In the genomic region with DNA sequence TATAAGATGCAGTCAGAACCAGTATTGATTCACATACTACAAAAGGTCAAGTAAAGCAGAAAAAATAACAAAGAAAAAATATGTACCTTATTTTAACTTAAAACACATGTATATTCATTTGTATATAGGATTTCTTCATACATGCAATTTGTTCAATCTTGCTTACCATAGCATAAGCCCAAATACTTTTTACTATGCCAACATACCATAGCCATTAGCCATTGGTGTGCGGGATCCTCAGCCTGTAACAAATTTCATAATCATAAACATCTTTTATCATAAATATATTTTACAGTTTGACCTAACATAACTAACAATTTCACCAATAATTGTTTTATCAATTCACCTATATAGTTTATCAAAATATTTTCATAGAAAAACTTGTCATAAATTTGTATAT, we compare ENCODE assay signal across 1 cellular context.
TF ChIP-seq lines count a peak whose summit lies in the region.

No MANE protein-coding gene starts in this region.

TF ChIP-seq in IMR-90, 13 proteins besides CTCF, POLR2A, EP300 and RAD21:
- no peak for TF ChIP-seq CEBPB (IDR thresholded peaks at IDR 0.05; ENCODE audit: low read depth, low read length)
- no peak for TF ChIP-seq RFX5 (IDR thresholded peaks at IDR 0.05; ENCODE audit: low read depth, low read length)
- TF ChIP-seq RCOR1 (IDR thresholded peaks at IDR 0.05; ENCODE audit: insufficient replicate concordance, low read length), result no peak
- no peak for TF ChIP-seq SMC3 (IDR thresholded peaks at IDR 0.05; ENCODE audit: low read depth, low read length)
- no peak for TF ChIP-seq FOS (IDR thresholded peaks at IDR 0.05; ENCODE audit: low read depth, low read length)
- TF ChIP-seq MAZ (IDR thresholded peaks at IDR 0.05; ENCODE audit: borderline replicate concordance, low read depth, low read length), result no peak
- no peak for TF ChIP-seq BHLHE40 (IDR thresholded peaks at IDR 0.05; ENCODE audit: low read depth, low read length)
- TF ChIP-seq, protein P1, sequence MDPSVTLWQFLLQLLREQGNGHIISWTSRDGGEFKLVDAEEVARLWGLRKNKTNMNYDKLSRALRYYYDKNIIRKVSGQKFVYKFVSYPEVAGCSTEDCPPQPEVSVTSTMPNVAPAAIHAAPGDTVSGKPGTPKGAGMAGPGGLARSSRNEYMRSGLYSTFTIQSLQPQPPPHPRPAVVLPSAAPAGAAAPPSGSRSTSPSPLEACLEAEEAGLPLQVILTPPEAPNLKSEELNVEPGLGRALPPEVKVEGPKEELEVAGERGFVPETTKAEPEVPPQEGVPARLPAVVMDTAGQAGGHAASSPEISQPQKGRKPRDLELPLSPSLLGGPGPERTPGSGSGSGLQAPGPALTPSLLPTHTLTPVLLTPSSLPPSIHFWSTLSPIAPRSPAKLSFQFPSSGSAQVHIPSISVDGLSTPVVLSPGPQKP (IDR thresholded peaks at IDR 0.05; ENCODE audit: borderline replicate concordance, low read depth, low read length), result no peak
